28 cellular contexts compared by ENCODE assay signal in the genomic region with DNA sequence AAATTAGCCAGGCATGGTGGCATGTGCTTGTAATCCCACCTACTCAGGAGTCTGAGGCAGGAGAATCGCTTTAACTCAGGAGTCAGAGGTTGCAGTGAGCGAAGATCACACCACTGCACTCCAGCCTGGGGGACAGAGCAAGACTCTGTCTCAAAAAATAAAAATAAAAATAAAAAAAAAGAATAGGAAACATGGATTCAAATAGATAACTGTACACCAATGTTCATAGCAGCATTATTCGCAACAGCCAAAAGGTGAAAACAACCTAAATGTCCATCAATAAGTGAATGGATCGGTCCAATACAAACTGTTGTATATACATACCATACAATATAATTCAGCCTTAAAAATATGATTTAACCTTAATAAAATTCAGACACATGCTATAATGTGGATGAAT. TPM values are rescaled to one million over a fixed set of nuclear protein-coding genes. Genes with fewer than 3 reads are reported as not detected.
"Had no signal": no experiment of that assay in that cellular context is flagged by ENCODE, and none has a peak within 500 bp of the region (broad histone marks: within the 10 kb centered on the region; RNA-seq: fewer than 3 reads in every experiment).

No MANE protein-coding gene starts in this region.

- H3K79me2 ChIP-seq: hepatocyte had no signal

- H3K4me3 ChIP-seq: colonic mucosa, coronary artery, dorsolateral prefrontal cortex, esophagus muscularis mucosa, esophagus squamous epithelium, gastrocnemius medialis, gastroesophageal sphincter, heart left ventricle, heart right ventricle, hepatocyte had no signal

- DNase-seq: colonic mucosa; cortex of kidney; dermis blood vessel endothelial cell; dorsolateral prefrontal cortex; effector CD4-positive, alpha-beta T cell; effector CD8-positive, alpha-beta T cell; effector memory CD4-positive, alpha-beta T cell; effector memory CD8-positive, alpha-beta T cell; endodermal cell; erythroblast; esophagus squamous epithelium; foreskin fibroblast; foreskin keratinocyte; foreskin melanocyte; gastrocnemius medialis; glutamatergic neuron; head of caudate nucleus; heart left ventricle; heart right ventricle had no signal

- H3K4me1 ChIP-seq: foreskin keratinocyte, gastrocnemius medialis had no signal

- H3K36me3 ChIP-seq: colonic mucosa, esophagus muscularis mucosa, gastrocnemius medialis, heart left ventricle had no signal

- H3K27me3 ChIP-seq: colonic mucosa had no signal

- ATAC-seq: effector memory CD8-positive, alpha-beta T cell; esophagus mucosa; foreskin keratinocyte; gastrocnemius medialis; gastroesophageal sphincter; heart left ventricle; heart right ventricle had no signal

- H3K9me3 ChIP-seq: colonic mucosa, esophagus muscularis mucosa, esophagus squamous epithelium, gastrocnemius medialis, gastroesophageal sphincter, heart left ventricle, heart right ventricle had no signal

- H3K4me2 ChIP-seq: hepatocyte had no signal

- H3K27ac ChIP-seq: colonic mucosa, coronary artery, dorsolateral prefrontal cortex, epithelial cell of prostate, esophagus muscularis mucosa, esophagus squamous epithelium, foreskin keratinocyte, gastrocnemius medialis, gastroesophageal sphincter, heart left ventricle, heart right ventricle, hepatocyte had no signal

- FAIRE-seq: endometrium, endothelial cell of umbilical vein, frontal cortex had no signal

- H2AFZ ChIP-seq: hepatocyte had no signal

RNA-seq across cellular contexts. Expression of gene RIPK3, which starts 3.1 kb away (rescaled TPM):
- total RNA-seq: endodermal cell had no signal

RNA-seq across cellular contexts. Expression of gene ADCY4, which starts 8.0 kb away (rescaled TPM):
- total RNA-seq: endodermal cell had no signal
